In genomic region chr17:78351449-78352006, GRCh38 we compare ENCODE assay signal across 1 cellular context.
TF ChIP-seq lines count a peak whose summit lies in the region.

No MANE protein-coding gene starts in this region.

TF ChIP-seq in HepG2, 621 proteins besides CTCF, POLR2A, EP300 and RAD21 (continued from another document and continues in another):
- no peak for TF ChIP-seq ZNF10 (CRISPR knock-in tag; IDR thresholded peaks at IDR 0.05; ENCODE audit: borderline replicate concordance, low read depth)
- no peak for TF ChIP-seq THAP8 (CRISPR knock-in tag; IDR thresholded peaks at IDR 0.05; ENCODE audit: borderline replicate concordance)
- no peak for TF ChIP-seq RCOR2 (CRISPR knock-in tag; IDR thresholded peaks at IDR 0.05)
- no peak for TF ChIP-seq KDM5B (CRISPR knock-in tag; IDR thresholded peaks at IDR 0.05; ENCODE audit: borderline replicate concordance)
- no peak for TF ChIP-seq HNRNPL (IDR thresholded peaks at IDR 0.05; ENCODE audit: low read depth, low read length)
- no peak for TF ChIP-seq RFX5 (IDR thresholded peaks at IDR 0.05; ENCODE audit: low read depth, low read length)
- no peak for TF ChIP-seq FOSL1 (CRISPR knock-in tag; IDR thresholded peaks at IDR 0.05; ENCODE audit: borderline replicate concordance)
- TF ChIP-seq ZNF382 (CRISPR knock-in tag; IDR thresholded peaks at IDR 0.05; ENCODE audit: borderline replicate concordance): no peak
- TF ChIP-seq SOX13 (IDR thresholded peaks at IDR 0.05): no peak
- TF ChIP-seq SOX13 (CRISPR knock-in tag; conservative IDR thresholded peaks at IDR 0.05 in 1 of 2, IDR thresholded peaks at IDR 0.05 in 1 of 2): peak in 1 of 2 experiments; percentile 36; a peak in 1 of 4 replicates
- TF ChIP-seq USF2 (IDR thresholded peaks at IDR 0.05; ENCODE audit: low read depth, low read length): no peak
- no peak for TF ChIP-seq USF2 (CRISPR knock-in tag; IDR thresholded peaks at IDR 0.05; ENCODE audit: borderline replicate concordance)
- no peak for TF ChIP-seq MZF1 (CRISPR knock-in tag; IDR thresholded peaks at IDR 0.05; ENCODE audit: borderline replicate concordance)
- TF ChIP-seq DMAP1 (CRISPR knock-in tag; IDR thresholded peaks at IDR 0.05): no peak
- TF ChIP-seq ZC3H4 (CRISPR knock-in tag; IDR thresholded peaks at IDR 0.05; ENCODE audit: borderline replicate concordance): no peak
- TF ChIP-seq ZNF567 (CRISPR knock-in tag; IDR thresholded peaks at IDR 0.05; ENCODE audit: borderline replicate concordance): no peak
- TF ChIP-seq SMARCC2 (IDR thresholded peaks at IDR 0.05): no peak
- TF ChIP-seq PCBP1 (IDR thresholded peaks at IDR 0.05; ENCODE audit: borderline replicate concordance, low read depth, low read length): no peak
- TF ChIP-seq RARA (CRISPR knock-in tag; IDR thresholded peaks at IDR 0.05): peak; percentile 62
- TF ChIP-seq E2F2 (CRISPR knock-in tag; IDR thresholded peaks at IDR 0.05; ENCODE audit: borderline replicate concordance): no peak
- no peak for TF ChIP-seq ZNF644 (CRISPR knock-in tag; IDR thresholded peaks at IDR 0.05; ENCODE audit: low read depth)
- TF ChIP-seq KAT8 (CRISPR knock-in tag; IDR thresholded peaks at IDR 0.05): 0 out of 2 replicates have a peak, but pooled peaks have one; percentile 23
- TF ChIP-seq, protein P1, sequence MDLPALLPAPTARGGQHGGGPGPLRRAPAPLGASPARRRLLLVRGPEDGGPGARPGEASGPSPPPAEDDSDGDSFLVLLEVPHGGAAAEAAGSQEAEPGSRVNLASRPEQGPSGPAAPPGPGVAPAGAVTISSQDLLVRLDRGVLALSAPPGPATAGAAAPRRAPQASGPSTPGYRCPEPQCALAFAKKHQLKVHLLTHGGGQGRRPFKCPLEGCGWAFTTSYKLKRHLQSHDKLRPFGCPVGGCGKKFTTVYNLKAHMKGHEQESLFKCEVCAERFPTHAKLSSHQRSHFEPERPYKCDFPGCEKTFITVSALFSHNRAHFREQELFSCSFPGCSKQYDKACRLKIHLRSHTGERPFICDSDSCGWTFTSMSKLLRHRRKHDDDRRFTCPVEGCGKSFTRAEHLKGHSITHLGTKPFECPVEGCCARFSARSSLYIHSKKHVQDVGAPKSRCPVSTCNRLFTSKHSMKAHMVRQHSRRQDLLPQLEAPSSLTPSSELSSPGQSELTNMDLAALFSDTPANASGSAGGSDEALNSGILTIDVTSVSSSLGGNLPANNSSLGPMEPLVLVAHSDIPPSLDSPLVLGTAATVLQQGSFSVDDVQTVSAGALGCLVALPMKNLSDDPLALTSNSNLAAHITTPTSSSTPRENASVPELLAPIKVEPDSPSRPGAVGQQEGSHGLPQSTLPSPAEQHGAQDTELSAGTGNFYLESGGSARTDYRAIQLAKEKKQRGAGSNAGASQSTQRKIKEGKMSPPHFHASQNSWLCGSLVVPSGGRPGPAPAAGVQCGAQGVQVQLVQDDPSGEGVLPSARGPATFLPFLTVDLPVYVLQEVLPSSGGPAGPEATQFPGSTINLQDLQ (CRISPR knock-in tag; IDR thresholded peaks at IDR 0.05): no peak
- TF ChIP-seq CCAR2 (optimal IDR thresholded peaks at IDR 0.05; ENCODE audit: low read depth, low read length): no peak
- TF ChIP-seq, protein P2, sequence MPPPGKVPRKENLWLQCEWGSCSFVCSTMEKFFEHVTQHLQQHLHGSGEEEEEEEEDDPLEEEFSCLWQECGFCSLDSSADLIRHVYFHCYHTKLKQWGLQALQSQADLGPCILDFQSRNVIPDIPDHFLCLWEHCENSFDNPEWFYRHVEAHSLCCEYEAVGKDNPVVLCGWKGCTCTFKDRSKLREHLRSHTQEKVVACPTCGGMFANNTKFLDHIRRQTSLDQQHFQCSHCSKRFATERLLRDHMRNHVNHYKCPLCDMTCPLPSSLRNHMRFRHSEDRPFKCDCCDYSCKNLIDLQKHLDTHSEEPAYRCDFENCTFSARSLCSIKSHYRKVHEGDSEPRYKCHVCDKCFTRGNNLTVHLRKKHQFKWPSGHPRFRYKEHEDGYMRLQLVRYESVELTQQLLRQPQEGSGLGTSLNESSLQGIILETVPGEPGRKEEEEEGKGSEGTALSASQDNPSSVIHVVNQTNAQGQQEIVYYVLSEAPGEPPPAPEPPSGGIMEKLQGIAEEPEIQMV (CRISPR knock-in tag; IDR thresholded peaks at IDR 0.05; ENCODE audit: low read depth): no peak
- TF ChIP-seq ZNF788 (CRISPR knock-in tag; IDR thresholded peaks at IDR 0.05; ENCODE audit: borderline replicate concordance): peak; percentile 21; the same call in 1 of the 2 replicates
- no peak for TF ChIP-seq ZSCAN29 (CRISPR knock-in tag; conservative IDR thresholded peaks at IDR 0.05)
- no peak for TF ChIP-seq BHLHE40 (IDR thresholded peaks at IDR 0.05; ENCODE audit: low read length)
- TF ChIP-seq ZNF773 (CRISPR knock-in tag; IDR thresholded peaks at IDR 0.05; ENCODE audit: borderline replicate concordance): no peak
- TF ChIP-seq ZNF337 (CRISPR knock-in tag; IDR thresholded peaks at IDR 0.05; ENCODE audit: borderline replicate concordance, low read depth): no peak
- TF ChIP-seq NFE2L2 (IDR thresholded peaks at IDR 0.05; ENCODE audit: low read length): no peak
- TF ChIP-seq ZNF224 (CRISPR knock-in tag; IDR thresholded peaks at IDR 0.05): no peak
- TF ChIP-seq, protein P3, sequence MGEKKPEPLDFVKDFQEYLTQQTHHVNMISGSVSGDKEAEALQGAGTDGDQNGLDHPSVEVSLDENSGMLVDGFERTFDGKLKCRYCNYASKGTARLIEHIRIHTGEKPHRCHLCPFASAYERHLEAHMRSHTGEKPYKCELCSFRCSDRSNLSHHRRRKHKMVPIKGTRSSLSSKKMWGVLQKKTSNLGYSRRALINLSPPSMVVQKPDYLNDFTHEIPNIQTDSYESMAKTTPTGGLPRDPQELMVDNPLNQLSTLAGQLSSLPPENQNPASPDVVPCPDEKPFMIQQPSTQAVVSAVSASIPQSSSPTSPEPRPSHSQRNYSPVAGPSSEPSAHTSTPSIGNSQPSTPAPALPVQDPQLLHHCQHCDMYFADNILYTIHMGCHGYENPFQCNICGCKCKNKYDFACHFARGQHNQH (CRISPR knock-in tag; IDR thresholded peaks at IDR 0.05): no peak
- TF ChIP-seq, protein P4, sequence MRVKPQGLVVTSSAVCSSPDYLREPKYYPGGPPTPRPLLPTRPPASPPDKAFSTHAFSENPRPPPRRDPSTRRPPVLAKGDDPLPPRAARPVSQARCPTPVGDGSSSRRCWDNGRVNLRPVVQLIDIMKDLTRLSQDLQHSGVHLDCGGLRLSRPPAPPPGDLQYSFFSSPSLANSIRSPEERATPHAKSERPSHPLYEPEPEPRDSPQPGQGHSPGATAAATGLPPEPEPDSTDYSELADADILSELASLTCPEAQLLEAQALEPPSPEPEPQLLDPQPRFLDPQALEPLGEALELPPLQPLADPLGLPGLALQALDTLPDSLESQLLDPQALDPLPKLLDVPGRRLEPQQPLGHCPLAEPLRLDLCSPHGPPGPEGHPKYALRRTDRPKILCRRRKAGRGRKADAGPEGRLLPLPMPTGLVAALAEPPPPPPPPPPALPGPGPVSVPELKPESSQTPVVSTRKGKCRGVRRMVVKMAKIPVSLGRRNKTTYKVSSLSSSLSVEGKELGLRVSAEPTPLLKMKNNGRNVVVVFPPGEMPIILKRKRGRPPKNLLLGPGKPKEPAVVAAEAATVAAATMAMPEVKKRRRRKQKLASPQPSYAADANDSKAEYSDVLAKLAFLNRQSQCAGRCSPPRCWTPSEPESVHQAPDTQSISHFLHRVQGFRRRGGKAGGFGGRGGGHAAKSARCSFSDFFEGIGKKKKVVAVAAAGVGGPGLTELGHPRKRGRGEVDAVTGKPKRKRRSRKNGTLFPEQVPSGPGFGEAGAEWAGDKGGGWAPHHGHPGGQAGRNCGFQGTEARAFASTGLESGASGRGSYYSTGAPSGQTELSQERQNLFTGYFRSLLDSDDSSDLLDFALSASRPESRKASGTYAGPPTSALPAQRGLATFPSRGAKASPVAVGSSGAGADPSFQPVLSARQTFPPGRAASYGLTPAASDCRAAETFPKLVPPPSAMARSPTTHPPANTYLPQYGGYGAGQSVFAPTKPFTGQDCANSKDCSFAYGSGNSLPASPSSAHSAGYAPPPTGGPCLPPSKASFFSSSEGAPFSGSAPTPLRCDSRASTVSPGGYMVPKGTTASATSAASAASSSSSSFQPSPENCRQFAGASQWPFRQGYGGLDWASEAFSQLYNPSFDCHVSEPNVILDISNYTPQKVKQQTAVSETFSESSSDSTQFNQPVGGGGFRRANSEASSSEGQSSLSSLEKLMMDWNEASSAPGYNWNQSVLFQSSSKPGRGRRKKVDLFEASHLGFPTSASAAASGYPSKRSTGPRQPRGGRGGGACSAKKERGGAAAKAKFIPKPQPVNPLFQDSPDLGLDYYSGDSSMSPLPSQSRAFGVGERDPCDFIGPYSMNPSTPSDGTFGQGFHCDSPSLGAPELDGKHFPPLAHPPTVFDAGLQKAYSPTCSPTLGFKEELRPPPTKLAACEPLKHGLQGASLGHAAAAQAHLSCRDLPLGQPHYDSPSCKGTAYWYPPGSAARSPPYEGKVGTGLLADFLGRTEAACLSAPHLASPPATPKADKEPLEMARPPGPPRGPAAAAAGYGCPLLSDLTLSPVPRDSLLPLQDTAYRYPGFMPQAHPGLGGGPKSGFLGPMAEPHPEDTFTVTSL (CRISPR knock-in tag; IDR thresholded peaks at IDR 0.05; ENCODE audit: borderline replicate concordance): no peak
- TF ChIP-seq CBX2 (IDR thresholded peaks at IDR 0.05; ENCODE audit: low read depth, low read length): no peak
- TF ChIP-seq CBX2 (CRISPR knock-in tag; IDR thresholded peaks at IDR 0.05; ENCODE audit: low read depth): no peak
- TF ChIP-seq AHR (CRISPR knock-in tag; IDR thresholded peaks at IDR 0.05): no peak; the same call in 1 of the 2 replicates
- TF ChIP-seq KDM2A (CRISPR knock-in tag; IDR thresholded peaks at IDR 0.05; ENCODE audit: borderline replicate concordance, low read depth): peak; percentile 69; the same call in 1 of the 2 replicates
- no peak for TF ChIP-seq ZIK1 (CRISPR knock-in tag; IDR thresholded peaks at IDR 0.05; ENCODE audit: borderline replicate concordance, low read depth)
- TF ChIP-seq KAT2B (IDR thresholded peaks at IDR 0.05; ENCODE audit: borderline replicate concordance, low read depth, low read length): no peak
- no peak for TF ChIP-seq ZNF124 (CRISPR knock-in tag; IDR thresholded peaks at IDR 0.05)
- no peak for TF ChIP-seq ZNF672 (CRISPR knock-in tag; IDR thresholded peaks at IDR 0.05)
- TF ChIP-seq MYC (CRISPR knock-in tag; IDR thresholded peaks at IDR 0.05; ENCODE audit: borderline replicate concordance): no peak
- no peak for TF ChIP-seq POLR2AphosphoS2 (IDR thresholded peaks at IDR 0.05; ENCODE audit: low read depth, low read length)
- peak; percentile 23; the same call in 1 of the 2 replicates for TF ChIP-seq IRF2 (CRISPR knock-in tag; IDR thresholded peaks at IDR 0.05)
- TF ChIP-seq ONECUT2 (CRISPR knock-in tag; IDR thresholded peaks at IDR 0.05): no peak
- TF ChIP-seq ZNF446 (CRISPR knock-in tag; IDR thresholded peaks at IDR 0.05): no peak
- TF ChIP-seq HNF1A (IDR thresholded peaks at IDR 0.05; ENCODE audit: low read depth): no peak
- no peak; the same call in none of the 2 replicates for TF ChIP-seq HNF1A (CRISPR knock-in tag; IDR thresholded peaks at IDR 0.05; ENCODE audit: borderline replicate concordance)
- TF ChIP-seq ATM (IDR thresholded peaks at IDR 0.05; ENCODE audit: borderline replicate concordance): no peak
